In genomic region chr12:93167841-93168492, GRCh38 we compare ENCODE assay signal across 8 cellular contexts.
DNase-seq lines count a peak whose midpoint lies in the region; ATAC-seq, FAIRE-seq and TF ChIP-seq lines count a peak whose summit lies in the region.

No MANE protein-coding gene starts in this region.

- H3K27ac ChIP-seq in K562 (ENCODE audit: extremely low read depth, low read depth, low read length), result no peak overlapping the region

- TF ChIP-seq POLR2A in K562 (conservative IDR thresholded peaks at IDR 0.05), result no peak

- H3K4me1 ChIP-seq in K562 (replicated peaks in 1 of 2; ENCODE audit: control insufficient read depth in 2 of 2, insufficient read depth in 2 of 2, low read length in 2 of 2), result no peaks in the 10 kb centered on the region; a peak in 1 of 5 replicates

- H3K27me3 ChIP-seq in K562 (ENCODE audit: control insufficient read depth in 2 of 2, insufficient read depth in 2 of 2, low read length in 2 of 2), result no peaks in the 10 kb centered on the region

- no peak for TF ChIP-seq RAD21 in K562 (CRISPR knock-in tag; conservative IDR thresholded peaks at IDR 0.05 in 1 of 2, IDR thresholded peaks at IDR 0.05 in 1 of 2)

- peak; percentile 29 for DNase-seq in ELR (ENCODE audit: low read depth)
- peak; percentile 67 for DNase-seq in HT-29 (ENCODE audit: low spot score)
- DNase-seq in K562 (ENCODE audit: extremely low read depth in 1 of 4, low spot score in 3 of 4), result no peak
- DNase-seq in left kidney (ENCODE audit: low read depth, low spot score), result peak; percentile 55
- peak; percentile 77 for DNase-seq in stimulated activated naive B cell treated with anti-CD40 and anti-IgM and Interleukin-4, amounts not matched to agents 10 μg/mL and 1 μg/mL and 100 μg/mL, for 72 hours
- DNase-seq in NCI-H510A treated with DMSO at 0.1 percent for 48 hours (lab: John Stamatoyannopoulos, UW), result no peak
- DNase-seq in NCI-H146 (lab: John Stamatoyannopoulos, UW), result no peak

- H3K4me3 ChIP-seq in K562, result 0 out of 2 replicates have a peak overlapping the region, but pooled peaks have one; percentile 3

- no peak for FAIRE-seq in K562 (lab: Jason Lieb, UNC)

- in situ Hi-C loops in K562 (cut with MboI), result no loop called here

- peaks cover 0 to 4% of the 10 kb centered on the region in 2 donors for H3K36me3 Mint-ChIP-seq in stimulated activated naive B cell treated with anti-CD40 and anti-IgM and Interleukin-4, amounts not matched to agents 10 μg/mL and 1 μg/mL and 100 μg/mL, for 72 hours

- peak overlapping the region in 1 of 2 experiments; percentile 1; a peak in 1 of 4 replicates for H3K9ac ChIP-seq in K562 (ENCODE audit: insufficient read depth in 1 of 2, low read depth in 2 of 2, low read length in 2 of 2)

- peak overlapping the region; percentile 69 to 77 for H3K4me3 Mint-ChIP-seq in stimulated activated naive B cell treated with anti-CD40 and anti-IgM and Interleukin-4, amounts not matched to agents 10 μg/mL and 1 μg/mL and 100 μg/mL, for 72 hours

- H4K20me1 ChIP-seq in K562 (replicated peaks; ENCODE audit: control insufficient read depth, insufficient read depth, low read length), result no peaks in the 10 kb centered on the region

- WGBS in K562 (ENCODE audit: insufficient coverage, low coverage, missing lambda C conversion rate), result 31% methylated on average over 16 of the region's 16 CpGs

- H3K4me2 ChIP-seq in K562 (ENCODE audit: insufficient read depth, low read length), result peak overlapping the region; percentile 6

- ATAC-seq in GM21360 (IDR thresholded peaks at IDR 0.05; ENCODE audit: unreplicated experiment), result peak; percentile 55
- peak; percentile 59; the same call in 1 of the 3 replicates for ATAC-seq in K562
- ATAC-seq in stimulated activated naive B cell treated with anti-CD40 and anti-IgM and Interleukin-4, amounts not matched to agents 10 μg/mL and 1 μg/mL and 100 μg/mL, for 72 hours (replicated peaks), result peak; percentile 82 to 84

- H3K27ac Mint-ChIP-seq in stimulated activated naive B cell treated with anti-CD40 and anti-IgM and Interleukin-4, amounts not matched to agents 10 μg/mL and 1 μg/mL and 100 μg/mL, for 72 hours, result peak overlapping the region; percentile 94

- H3K9me3 ChIP-seq in K562 (replicated peaks; ENCODE audit: control insufficient read depth, insufficient read depth, low read depth, low read length), result no peaks in the 10 kb centered on the region

- peaks cover 4 to 9% of the 10 kb centered on the region in 2 donors for H3K9me3 Mint-ChIP-seq in stimulated activated naive B cell treated with anti-CD40 and anti-IgM and Interleukin-4, amounts not matched to agents 10 μg/mL and 1 μg/mL and 100 μg/mL, for 72 hours

- peaks cover 47 to 65% of the 10 kb centered on the region in 2 donors for H3K4me1 Mint-ChIP-seq in stimulated activated naive B cell treated with anti-CD40 and anti-IgM and Interleukin-4, amounts not matched to agents 10 μg/mL and 1 μg/mL and 100 μg/mL, for 72 hours

- intact Hi-C loops in K562 (cut with micrococcal nuclease), result no loop called here

- no peaks in the 10 kb centered on the region for H3K27me3 Mint-ChIP-seq in stimulated activated naive B cell treated with anti-CD40 and anti-IgM and Interleukin-4, amounts not matched to agents 10 μg/mL and 1 μg/mL and 100 μg/mL, for 72 hours

- no TSS peak for BruUV-seq in K562 (replicated peaks; lab: Mats Ljungman, UMichigan)

- POLR2A ChIA-PET in K562 (lab: Yijun Ruan, JAX), result interaction anchor here (1.2 kb wide), 1 partner anchor 18 kb away, joined by 3 read pairs; no protein-coding TSS in a partner anchor

- CTCF ChIA-PET in K562 (lab: Yijun Ruan, JAX; ENCODE audit: low intra/inter-chr PET ratio), result no interaction called here

- no peaks in the 10 kb centered on the region for H3K79me2 ChIP-seq in K562 (ENCODE audit: control insufficient read depth, insufficient read depth, low read length)

- H3K9me1 ChIP-seq in K562 (ENCODE audit: control insufficient read depth, insufficient read depth, low read length), result no peaks in the 10 kb centered on the region

- TF ChIP-seq CTCF in K562 (IDR thresholded peaks at IDR 0.05 in 2 of 3, conservative IDR thresholded peaks at IDR 0.05 in 1 of 3; ENCODE audit: insufficient read depth in 2 of 3, low read depth in 1 of 3, low read length in 3 of 3), result no peak

- H2AFZ ChIP-seq in K562 (ENCODE audit: low read depth, low read length), result peak overlapping the region; percentile 53

- no peaks in the 10 kb centered on the region for H3K36me3 ChIP-seq in K562 (ENCODE audit: control insufficient read depth, insufficient read depth, low read length)

- no peak for TF ChIP-seq EP300 in K562 (IDR thresholded peaks at IDR 0.05; ENCODE audit: low read length)

TF ChIP-seq in K562, 482 proteins besides CTCF, POLR2A, EP300 and RAD21:
- TF ChIP-seq ZNF407 (IDR thresholded peaks at IDR 0.05; ENCODE audit: low read depth) (0 out of 2 replicates have a peak, but pooled peaks have one; percentile 15), POLR2B (IDR thresholded peaks at IDR 0.05; ENCODE audit: low read depth, partially characterized antibody) (no peak), FOSL1 (tag; conservative IDR thresholded peaks at IDR 0.05) (0 out of 2 replicates have a peak, but pooled peaks have one; percentile 15), MTA3 (IDR thresholded peaks at IDR 0.05; ENCODE audit: borderline replicate concordance) (no peak), ZNF408 (CRISPR knock-in tag; IDR thresholded peaks at IDR 0.05; ENCODE audit: low read depth) (no peak), MED1 (CRISPR knock-in tag; IDR thresholded peaks at IDR 0.05; ENCODE audit: borderline replicate concordance) (no peak), ZFP36 (IDR thresholded peaks at IDR 0.05; ENCODE audit: low read depth, low read length, partially characterized antibody) (no peak), SOX6 (IDR thresholded peaks at IDR 0.05) (no peak), ZNF740 (CRISPR knock-in tag; IDR thresholded peaks at IDR 0.05) (no peak), ZNF740 (tag; IDR thresholded peaks at IDR 0.05) (no peak)

Comparison
In these comparisons a context has a peak if more than half of its experiments do, and no peak if none do; other contexts are left out.
1. DNase-seq: peak in ELR (single experiment), HT-29 (single experiment), left kidney (single experiment) and stimulated activated naive B cell treated with anti-CD40 and anti-IgM and Interleukin-4, amounts not matched to agents 10 μg/mL and 1 μg/mL and 100 μg/mL, for 72 hours (single experiment); none in K562 (0 of 4), NCI-H510A treated with DMSO at 0.1 percent for 48 hours (single experiment) and NCI-H146 (single experiment).
2. Peak in every context shown above with its lines, with median percentiles within 50 percentile points of each other: ATAC-seq.